10 cellular contexts compared by ENCODE assay signal in the genomic region with DNA sequence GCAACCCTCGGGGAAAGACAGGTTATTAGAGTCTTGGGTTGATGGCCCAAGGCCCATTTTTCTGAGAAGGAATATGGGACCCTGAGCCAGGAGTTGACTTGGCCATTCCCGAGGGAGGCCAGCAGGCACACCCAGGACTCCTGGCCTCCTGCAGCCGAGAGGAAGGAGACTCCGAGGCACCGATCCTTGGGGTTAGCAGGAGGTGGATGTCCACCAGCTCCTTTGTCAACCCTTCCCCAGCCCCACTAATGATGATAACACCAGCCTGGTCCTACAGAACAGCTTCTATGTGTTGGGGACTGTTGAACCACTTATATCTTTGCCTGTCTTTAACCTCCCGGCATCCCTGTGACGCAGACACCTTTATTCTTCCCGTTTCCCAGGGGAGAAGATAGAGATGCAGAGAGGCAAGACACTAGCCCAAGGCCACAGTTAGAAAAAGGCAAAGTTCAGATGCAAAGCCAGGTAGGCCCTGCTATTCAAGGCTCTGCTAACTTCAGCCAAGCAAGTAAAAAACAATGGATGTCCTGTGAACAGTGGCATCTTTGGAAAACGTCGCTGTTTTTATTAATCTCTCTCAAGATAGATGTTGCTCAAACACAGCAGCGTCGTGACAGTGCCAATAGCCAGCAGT.
DNase-seq lines count a peak whose midpoint lies in the region; ATAC-seq and TF ChIP-seq lines count a peak whose summit lies in the region.
"Had no signal": no experiment of that assay in that cellular context is flagged by ENCODE, and none has a peak within 500 bp of the region (broad histone marks: within the 10 kb centered on the region; RNA-seq: fewer than 3 reads in every experiment).

No MANE protein-coding gene starts in this region.

- no peaks in the 10 kb centered on the region for H3K36me3 ChIP-seq in muscle layer of duodenum (ENCODE audit: control insufficient read depth in 1 of 2, insufficient read depth in 2 of 2, low read length in 2 of 2)

- H3K27me3 ChIP-seq in dorsolateral prefrontal cortex: no peaks in the 10 kb centered on the region
- no peaks in the 10 kb centered on the region for H3K27me3 ChIP-seq in muscle layer of duodenum (ENCODE audit: low read depth, low read length)

- no peaks in the 10 kb centered on the region for H3K9me3 ChIP-seq in muscle layer of duodenum (ENCODE audit: control insufficient read depth in 1 of 2, low read length in 2 of 2)

- no peak for TF ChIP-seq CTCF in 22Rv1 (IDR thresholded peaks at IDR 0.05)
- no peak for TF ChIP-seq CTCF in HFF-Myc (IDR thresholded peaks at IDR 0.05; ENCODE audit: low read depth, low read length, missing control alignments)
- no peak for TF ChIP-seq CTCF in dorsolateral prefrontal cortex (IDR thresholded peaks at IDR 0.05 in 54 of 56, conservative IDR thresholded peaks at IDR 0.05 in 2 of 56; ENCODE audit: low read depth in 1 of 56, partially characterized antibody in 56 of 56)

- DNase-seq in HFF-Myc (ENCODE audit: extremely low read depth, low read depth) (no peak), dorsolateral prefrontal cortex (no peak)
- DNase-seq in stimulated activated CD4-positive, alpha-beta T cell treated with anti-CD3 and anti-CD28 coated beads, Interleukin-15, amount 100 ng/mL, for 24 hours: no peak
- no peak for DNase-seq in effector CD8-positive, alpha-beta T cell (lab: John Stamatoyannopoulos, UW)
- DNase-seq: kidney glomerular epithelial cell; stimulated activated CD4-positive, alpha-beta T cell treated with anti-CD3 and anti-CD28 coated beads, Interleukin-4, amount 100 ng/mL, for 1 hour had no signal

- H3K27ac ChIP-seq in 22Rv1 (peak overlapping the region; percentile 64), dorsolateral prefrontal cortex (peak overlapping the region in 12 of 59 donors; percentile 15 to 78 (median 55)), muscle layer of duodenum (ENCODE audit: low read length) (no peak overlapping the region)

- intact Hi-C loops in dorsolateral prefrontal cortex (cut with DNase I): loop anchor here in 1 of 2 donors (5.0 kb wide), 1 partner anchor 56 kb away; no protein-coding TSS in a partner anchor

- peaks cover 4 to 7% of the 10 kb centered on the region in 2 donors for H3K4me1 ChIP-seq in muscle layer of duodenum (ENCODE audit: control insufficient read depth in 1 of 2, insufficient read depth in 2 of 2, low read length in 2 of 2)

- H3K4me3 ChIP-seq in HFF-Myc (replicated peaks; ENCODE audit: low read depth, low read length): peak overlapping the region; percentile 23
- peak overlapping the region in 58 of 59 donors; percentile 26 to 70 (median 52) for H3K4me3 ChIP-seq in dorsolateral prefrontal cortex
- peak overlapping the region; percentile 26 to 43 for H3K4me3 ChIP-seq in muscle layer of duodenum (ENCODE audit: low read depth in 1 of 2, low read length in 2 of 2)

- ATAC-seq in esophagus mucosa: no peak
- ATAC-seq in HG02884 (IDR thresholded peaks at IDR 0.05; ENCODE audit: unreplicated experiment): no peak
